Comparison of ENCODE assay signal across 23 cellular contexts in the genomic region with DNA sequence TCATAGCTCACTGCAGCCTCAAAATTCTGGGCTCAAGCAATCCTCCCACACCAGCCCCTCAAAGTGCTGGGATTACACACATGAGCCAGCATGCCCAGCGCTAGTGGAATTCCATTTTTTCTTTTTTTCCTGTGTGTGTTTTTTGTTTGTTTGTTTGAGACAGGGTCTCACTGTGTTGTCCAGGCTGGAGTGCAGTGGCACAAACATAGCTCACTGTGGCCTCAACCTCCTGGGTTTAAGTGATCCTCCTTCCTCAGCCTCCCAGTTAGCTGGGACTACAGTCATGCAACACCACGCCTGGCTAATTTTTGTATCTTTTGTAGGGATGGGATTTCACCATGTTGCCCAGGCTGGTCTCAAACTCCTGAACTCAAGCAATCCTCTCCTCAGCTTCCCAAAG. TPM values are rescaled to one million over a fixed set of nuclear protein-coding genes. Genes with fewer than 3 reads are reported as not detected.
"Had no signal": no experiment of that assay in that cellular context is flagged by ENCODE, and none has a peak within 500 bp of the region (broad histone marks: within the 10 kb centered on the region; RNA-seq: fewer than 3 reads in every experiment).

No MANE protein-coding gene starts in this region.

- H3K79me2 ChIP-seq: parathyroid adenoma had no signal

- H3K4me1 Mint-ChIP-seq: memory B cell; naive B cell; stimulated activated naive CD8-positive, alpha-beta T cell treated with anti-CD3 and anti-CD28 coated beads, Interleukin-15, amount 100 ng/mL, for 72 hours had no signal

- DNase-seq: effector CD4-positive, alpha-beta T cell; gastrocnemius medialis; mucosa of descending colon; naive B cell; stimulated activated CD4-positive, alpha-beta T cell treated with anti-CD3 and anti-CD28 coated beads, Interleukin-12 subunit alpha, Interleukin-12 subunit beta, amount 100 ng/mL, for 4 hours; stimulated activated CD4-positive, alpha-beta T cell treated with anti-CD3 and anti-CD28 coated beads, Interleukin-1b, Interleukin-23, amount 100 ng/mL, for 48 hours; stimulated activated CD4-positive, alpha-beta T cell treated with anti-CD3 and anti-CD28 coated beads, Interleukin-4, amount 100 ng/mL, for 1 hour; stimulated activated CD8-positive, alpha-beta memory T cell treated with anti-CD3 and anti-CD28 coated beads, Interleukin-4, amount 100 ng/mL, for 48 hours; stimulated activated naive CD4-positive, alpha-beta T cell; stimulated activated naive CD8-positive, alpha-beta T cell treated with anti-CD3 and anti-CD28 coated beads, Interleukin-15, amount 100 ng/mL, for 72 hours; trophoblast cell had no signal

- H3K9me3 Mint-ChIP-seq: memory B cell; mesothelial cell of epicardium; naive B cell; natural killer cell treated with Interleukin-12 subunit alpha and Interleukin-12 subunit beta and Interleukin-15 and Interleukin-18, amount 100 ng/mL, for 72 hours; neural progenitor cell; stimulated activated naive CD8-positive, alpha-beta T cell treated with anti-CD3 and anti-CD28 coated beads, Interleukin-15, amount 100 ng/mL, for 72 hours had no signal

- H3K27ac Mint-ChIP-seq: memory B cell; natural killer cell treated with Interleukin-12 subunit alpha and Interleukin-12 subunit beta and Interleukin-15 and Interleukin-18, amount 100 ng/mL, for 72 hours; neural progenitor cell; progenitor cell of endocrine pancreas had no signal

- H2AFZ ChIP-seq: neural progenitor cell had no signal

- H3K4me3 ChIP-seq: dorsolateral prefrontal cortex, gastrocnemius medialis, lung, mucosa of descending colon, neural progenitor cell, smooth muscle cell, suprapubic skin had no signal

- H3K4me2 ChIP-seq: neural progenitor cell, smooth muscle cell had no signal

- H3K4me3 Mint-ChIP-seq: memory B cell; mesothelial cell of epicardium; naive B cell; natural killer cell treated with Interleukin-12 subunit alpha and Interleukin-12 subunit beta and Interleukin-15 and Interleukin-18, amount 100 ng/mL, for 72 hours; neural progenitor cell; stimulated activated naive CD8-positive, alpha-beta T cell treated with anti-CD3 and anti-CD28 coated beads, Interleukin-15, amount 100 ng/mL, for 72 hours had no signal

- H3K36me3 ChIP-seq: gastrocnemius medialis, neural progenitor cell, suprapubic skin had no signal

- ATAC-seq: gastrocnemius medialis; left lobe of liver; mucosa of descending colon; natural killer cell treated with Interleukin-12 subunit alpha and Interleukin-12 subunit beta and Interleukin-15 and Interleukin-18, amount 100 ng/mL, for 72 hours; sciatic nerve; stimulated activated naive CD8-positive, alpha-beta T cell treated with anti-CD3 and anti-CD28 coated beads, Interleukin-15, amount 100 ng/mL, for 72 hours had no signal

- H3K36me3 Mint-ChIP-seq: memory B cell; mesothelial cell of epicardium; naive B cell; natural killer cell treated with Interleukin-12 subunit alpha and Interleukin-12 subunit beta and Interleukin-15 and Interleukin-18, amount 100 ng/mL, for 72 hours; neural progenitor cell had no signal

- H3K27me3 ChIP-seq: gastrocnemius medialis, neural progenitor cell, suprapubic skin had no signal

- H3K9me3 ChIP-seq: gastrocnemius medialis, mucosa of descending colon, suprapubic skin had no signal

- H3K27ac ChIP-seq: dorsolateral prefrontal cortex, neural progenitor cell, parathyroid adenoma, suprapubic skin had no signal

RNA-seq across cellular contexts. Expression of a gene that starts 26.0 kb away (rescaled TPM):
- total RNA-seq: natural killer cell treated with Interleukin-12 subunit alpha and Interleukin-12 subunit beta and Interleukin-15 and Interleukin-18, amount 100 ng/mL, for 72 hours had no signal
